ENCODE assay signal across 8 cellular contexts in the genomic region with DNA sequence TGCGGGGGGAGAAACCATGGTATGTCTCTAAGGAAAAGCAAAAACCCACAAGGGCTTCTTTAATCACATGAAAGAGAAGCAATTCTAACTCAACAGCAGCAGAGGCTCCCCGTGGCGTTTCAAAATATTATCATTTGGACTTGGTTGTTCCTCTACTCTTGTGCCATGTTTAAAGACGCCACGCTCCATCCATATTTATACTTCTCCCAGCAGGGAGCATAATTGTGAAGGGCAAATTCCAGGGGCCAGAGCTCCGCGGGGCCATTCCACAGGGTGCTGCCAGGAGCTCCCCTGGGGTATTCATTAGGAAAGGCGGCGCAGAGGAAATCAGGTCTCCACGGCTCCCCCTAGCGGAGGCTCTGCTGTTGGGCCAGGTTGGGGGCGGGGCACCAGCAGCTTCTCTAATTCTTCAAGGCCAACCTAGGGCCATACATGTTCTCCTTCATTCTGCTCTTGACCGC.
DNase-seq lines count a peak whose midpoint lies in the region; ATAC-seq and TF ChIP-seq lines count a peak whose summit lies in the region.

No MANE protein-coding gene starts in this region.

- no peak overlapping the region for H3K9ac ChIP-seq in KMS-11

- no peak overlapping the region for H3K4me2 ChIP-seq in KMS-11

- TF ChIP-seq CTCF in KMS-11 (conservative IDR thresholded peaks at IDR 0.05; ENCODE audit: low read depth, low read length), result peak; percentile 72

- no peaks in the 10 kb centered on the region for H3K4me1 ChIP-seq in KMS-11 (ENCODE audit: low read depth, poor library complexity, severe bottlenecking)

- H3K27me3 ChIP-seq in KMS-11 (ENCODE audit: insufficient read depth, low read depth), result no peaks in the 10 kb centered on the region

- no peaks in the 10 kb centered on the region for H4K20me1 ChIP-seq in KMS-11 (ENCODE audit: insufficient read depth)

- H3K27ac ChIP-seq in KMS-11, result no peak overlapping the region

- no peak overlapping the region for H3K4me3 ChIP-seq in KMS-11 (IDR thresholded peaks at IDR 0.05; ENCODE audit: insufficient read depth, low read depth, low read length)

- peak; percentile 59 for DNase-seq in Caki2 (ENCODE audit: low read depth)
- peak; percentile 40 for DNase-seq in T-helper 22 cell (ENCODE audit: low read depth)
- peak in 49 of 58 donors; percentile 12 to 73 (median 41) for DNase-seq in anterior cingulate cortex (lab: John Stamatoyannopoulos, UW)
- DNase-seq in iPS-NIHi11 (ENCODE audit: low spot score), result peak; percentile 89
- DNase-seq in stimulated activated CD4-positive, alpha-beta T cell treated with anti-CD3 and anti-CD28 coated beads, Interleukin-4, amount 100 ng/mL, for 24 hours, result peak; percentile 81
- DNase-seq in NCI-H446 treated with DMSO at 0.1 percent for 48 hours (lab: John Stamatoyannopoulos, UW), result no peak

- H3K36me3 ChIP-seq in KMS-11 (ENCODE audit: insufficient read depth), result no peaks in the 10 kb centered on the region

- in situ Hi-C loops in Caki2 (cut with HindIII; ENCODE audit: low pct_unique_long_range_greater_than_20kb, low sequenced_read_pairs), result no loop called here

- no peak overlapping the region for H2AFZ ChIP-seq in KMS-11 (ENCODE audit: low read depth)

- H3K79me2 ChIP-seq in KMS-11 (ENCODE audit: insufficient read depth, low read depth), result no peaks in the 10 kb centered on the region

- ATAC-seq in GM21515 (IDR thresholded peaks at IDR 0.05; ENCODE audit: unreplicated experiment), result peak; percentile 85
